8 cellular contexts compared by ENCODE assay signal in the genomic region with DNA sequence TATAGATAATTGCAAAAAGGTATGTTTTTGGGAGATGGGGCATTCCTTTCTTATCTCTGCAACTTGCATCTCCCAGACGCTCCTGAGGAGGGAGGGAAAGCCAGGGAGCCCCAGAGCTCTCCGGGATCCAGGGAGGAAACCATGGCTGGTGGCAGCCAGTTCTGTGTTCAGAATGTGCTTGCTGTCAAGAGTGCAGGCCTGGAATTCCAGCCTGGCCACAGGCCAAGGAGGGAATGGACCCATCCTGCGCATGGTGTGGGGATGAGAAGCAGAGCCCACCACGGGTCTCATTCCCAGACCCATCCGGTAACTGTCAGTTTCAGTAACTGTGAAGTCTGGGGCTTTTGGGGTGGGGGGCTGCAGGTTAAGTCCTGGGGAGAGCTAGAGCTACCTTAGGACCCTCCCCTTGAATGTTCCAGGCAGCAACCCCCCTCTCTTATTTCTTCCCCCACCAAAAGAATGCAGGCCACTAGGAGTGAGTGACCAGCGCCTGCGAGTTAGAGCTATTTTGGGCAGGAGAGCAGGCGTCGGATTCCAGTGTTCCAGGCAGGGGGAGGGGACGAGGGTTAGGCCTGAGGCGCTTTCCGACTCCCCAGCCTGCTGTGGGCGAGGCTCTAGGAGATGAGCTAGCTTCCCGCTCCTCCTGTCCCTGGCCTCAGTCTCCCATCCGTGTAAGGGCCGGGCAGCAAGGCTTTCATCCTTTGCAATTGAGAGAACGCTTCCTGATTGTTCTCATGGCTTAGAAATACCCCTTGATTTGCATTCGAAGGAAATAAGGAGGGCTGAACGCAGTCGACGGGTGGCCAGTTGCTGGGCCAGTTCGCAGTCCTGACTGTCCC. TPM values are rescaled to one million over a fixed set of nuclear protein-coding genes. Genes with fewer than 3 reads are reported as not detected.
A peak's percentile ranks its signal among the peaks of the same experiment; 100 is the strongest.
DNase-seq lines count a peak whose midpoint lies in the region; ATAC-seq, FAIRE-seq and TF ChIP-seq lines count a peak whose summit lies in the region.

No MANE protein-coding gene starts in this region.

- H3K27me3 Mint-ChIP-seq in activated T-cell treated with anti-CD3 and anti-CD28 coated beads, Interleukin-2, amount 50 U/mL, for 72 hours (ENCODE audit: low read depth): no peaks in the 10 kb centered on the region

- H2AFZ ChIP-seq in K562 (ENCODE audit: low read depth, low read length): peak overlapping the region; percentile 91

- H3K4me1 ChIP-seq in K562 (replicated peaks in 1 of 2; ENCODE audit: control insufficient read depth in 2 of 2, insufficient read depth in 2 of 2, low read length in 2 of 2): peaks cover 31 to 42% of the 10 kb centered on the region in 2 experiments
- peaks cover 6% of the 10 kb centered on the region for H3K4me1 ChIP-seq in iPS DF 6.9 (ENCODE audit: control insufficient read depth, insufficient read depth, low read length)

- peak overlapping the region; percentile 88 for H3K4me2 ChIP-seq in K562 (ENCODE audit: insufficient read depth, low read length)

- H3K9me1 ChIP-seq in K562 (ENCODE audit: control insufficient read depth, insufficient read depth, low read length): no peaks in the 10 kb centered on the region

- in situ Hi-C loops in K562 (cut with MboI): no loop called here

- ATAC-seq in activated T-cell treated with anti-CD3 and anti-CD28 coated beads, Interleukin-2, amount 50 U/mL, for 72 hours (replicated peaks in 1 of 2): no peak
- ATAC-seq in K562 (peak; percentile 6; the same call in 2 of the 3 replicates), HG03159 (IDR thresholded peaks at IDR 0.05; ENCODE audit: unreplicated experiment) (no peak)

- FAIRE-seq in K562 (lab: Jason Lieb, UNC): peak; percentile 44

- H3K9ac ChIP-seq in K562 (ENCODE audit: insufficient read depth in 1 of 2, low read depth in 2 of 2, low read length in 2 of 2): peak overlapping the region; percentile 73 to 86

- no peak for TF ChIP-seq RAD21 in K562 (CRISPR knock-in tag; conservative IDR thresholded peaks at IDR 0.05 in 1 of 2, IDR thresholded peaks at IDR 0.05 in 1 of 2)

- TSS peak; percentile 90 for BruUV-seq in K562 (replicated peaks; lab: Mats Ljungman, UMichigan)

- H3K36me3 Mint-ChIP-seq in activated T-cell treated with anti-CD3 and anti-CD28 coated beads, Interleukin-2, amount 50 U/mL, for 72 hours (ENCODE audit: insufficient read depth in 2 of 2): peaks cover 0 to 2% of the 10 kb centered on the region in 2 donors

- H3K27me3 ChIP-seq in K562 (ENCODE audit: control insufficient read depth in 2 of 2, insufficient read depth in 2 of 2, low read length in 2 of 2): no peaks in the 10 kb centered on the region
- no peaks in the 10 kb centered on the region for H3K27me3 ChIP-seq in iPS DF 6.9 (ENCODE audit: control insufficient read depth, insufficient read depth, low read length)

- peak overlapping the region; percentile 45 for H3K4me3 ChIP-seq in K562
- H3K4me3 ChIP-seq in iPS DF 6.9 (ENCODE audit: low read length): peak overlapping the region; percentile 8; the same call in 1 of the 2 replicates

- H3K9me3 Mint-ChIP-seq in activated T-cell treated with anti-CD3 and anti-CD28 coated beads, Interleukin-2, amount 50 U/mL, for 72 hours: no peaks in the 10 kb centered on the region

- 5% methylated on average over 19 of the region's 22 CpGs for WGBS in K562 (ENCODE audit: insufficient coverage, low coverage, missing lambda C conversion rate)
- no CpG with 5 or more reads among the region's 22 CpGs for WGBS in iPS DF 6.9 (ENCODE audit: insufficient coverage, insufficient read length)

- peak overlapping the region; percentile 74 for H3K27ac Mint-ChIP-seq in activated T-cell treated with anti-CD3 and anti-CD28 coated beads, Interleukin-2, amount 50 U/mL, for 72 hours

- CTCF ChIA-PET in K562 (lab: Yijun Ruan, JAX; ENCODE audit: low intra/inter-chr PET ratio): interaction anchor here (0.6 kb wide), 1 partner anchor 319 kb away, joined by 3 read pairs; no protein-coding TSS in a partner anchor

- H4K20me1 ChIP-seq in K562 (replicated peaks; ENCODE audit: control insufficient read depth, insufficient read depth, low read length): no peaks in the 10 kb centered on the region

- TF ChIP-seq EP300 in K562 (IDR thresholded peaks at IDR 0.05; ENCODE audit: low read length): no peak

- intact Hi-C loops in K562 (cut with micrococcal nuclease): no loop called here

- no peaks in the 10 kb centered on the region; the same call in 2 of the 3 replicates for H3K36me3 ChIP-seq in K562 (ENCODE audit: control insufficient read depth, insufficient read depth, low read length)
- no peaks in the 10 kb centered on the region for H3K36me3 ChIP-seq in iPS DF 6.9 (ENCODE audit: control insufficient read depth, insufficient read depth, low read length)

- TF ChIP-seq POLR2A in K562 (conservative IDR thresholded peaks at IDR 0.05): peak; percentile 33; the same call in 1 of the 2 replicates

- H3K27ac ChIP-seq in K562 (ENCODE audit: extremely low read depth, low read depth, low read length) (peak overlapping the region; percentile 92), iPS DF 6.9 (ENCODE audit: low read length) (peak overlapping the region; percentile 36)

- H3K79me2 ChIP-seq in K562 (ENCODE audit: control insufficient read depth, insufficient read depth, low read length): peaks cover 37% of the 10 kb centered on the region

- peak overlapping the region; percentile 93 to 98 for H3K4me3 Mint-ChIP-seq in activated T-cell treated with anti-CD3 and anti-CD28 coated beads, Interleukin-2, amount 50 U/mL, for 72 hours

- POLR2A ChIA-PET in K562 (lab: Yijun Ruan, JAX): interaction anchor here (0.6 to 2.0 kb wide), 6 partner anchors 15 to 601 kb away, joined by 3 to 5 read pairs (median 4); a partner anchor contains a TSS

- H3K4me1 Mint-ChIP-seq in activated T-cell treated with anti-CD3 and anti-CD28 coated beads, Interleukin-2, amount 50 U/mL, for 72 hours (ENCODE audit: low read depth): peaks cover 26% of the 10 kb centered on the region

- no peaks in the 10 kb centered on the region for H3K9me3 ChIP-seq in K562 (replicated peaks; ENCODE audit: control insufficient read depth, insufficient read depth, low read depth, low read length)
- no peaks in the 10 kb centered on the region for H3K9me3 ChIP-seq in iPS DF 6.9 (ENCODE audit: control insufficient read depth, insufficient read depth, low read length)

- no peak for TF ChIP-seq CTCF in K562 (IDR thresholded peaks at IDR 0.05 in 2 of 3, conservative IDR thresholded peaks at IDR 0.05 in 1 of 3; ENCODE audit: insufficient read depth in 2 of 3, low read depth in 1 of 3, low read length in 3 of 3)

- no peak for DNase-seq in activated T-cell treated with anti-CD3 and anti-CD28 coated beads, Interleukin-2, amount 50 U/mL, for 72 hours
- DNase-seq in activated T-cell treated with anti-CD3 and anti-CD28 coated beads for 4 hours (no peak), NCI-H2196 treated with DMSO at 0.1 percent for 48 hours (lab: John Stamatoyannopoulos, UW; ENCODE audit: unreplicated experiment) (peak; percentile 14), K562 (ENCODE audit: extremely low read depth in 1 of 4, low spot score in 3 of 4) (peak; percentile 28 to 68 (median 32)), iPS DF 6.9 (ENCODE audit: low read depth, low spot score) (no peak), renal cortical epithelial cell (ENCODE audit: low read depth) (peak; percentile 58), DMS153 (lab: John Stamatoyannopoulos, UW) (no peak)

RNA-seq across cellular contexts. Expression of a gene that starts 0.8 kb away (rescaled TPM):
- total RNA-seq in activated T-cell treated with anti-CD3 and anti-CD28 coated beads, Interleukin-2, amount 50 U/mL, for 72 hours: 10 to 100 TPM in 1 of 2 donors, 1 to 10 TPM in 1; 9.1 to 10.3 TPM
- total RNA-seq in K562 (2011; cell fraction: chromatin; rRNA removed; ENCODE audit: low replicate concordance): 26.7 and 35.3 TPM in 2 replicates
- 23.9 and 25.5 TPM in 2 replicates for total RNA-seq in K562 (2011; cell fraction: nucleolus; rRNA removed)
- total RNA-seq in K562 (2011; cell fraction: nucleoplasm; rRNA removed): 30.5 and 35.5 TPM in 2 replicates
- total RNA-seq in K562 (2014; rRNA removed) (11.7 and 12.1 TPM in 2 replicates), K562 (2014; rRNA removed; fragmentation: Illumina TruSeq; extraction: Trizol) (5.3 and 6.1 TPM in 2 replicates), K562 (2015; rRNA removed; fragmentation: Illumina TruSeq; extraction: Trizol) (8.2 and 9.2 TPM in 2 replicates), K562 (2021) (19.3 and 19.6 TPM in 2 replicates), renal cortical epithelial cell (37.9 and 87.8 TPM in 2 replicates)
- polyA plus RNA-seq in K562 (2011; rRNA removed) (6.7 and 8.5 TPM in 2 replicates), K562 (2014; fragmentation: Illumina TruSeq; extraction: Trizol) (12.5 and 13.7 TPM in 2 replicates), K562 (2014; fragmentation: Nextera tagmentation; extraction: Ambion mirVana) (under 1 TPM; 0.29 to 0.39 TPM), K562 (2014; rRNA removed) (8.4 and 9.5 TPM in 2 replicates)
- 6.4 and 8.5 TPM in 2 replicates for polyA plus RNA-seq in K562 (2011; cell fraction: cytosol; rRNA removed)
- 9.0 and 11.1 TPM in 2 replicates for polyA plus RNA-seq in K562 (2011; cell fraction: nucleus; rRNA removed)
- polyA plus RNA-seq in K562 (2012): 8.6 and 9.6 TPM in 2 replicates
- 8.8 and 9.0 TPM in 2 replicates for polyA minus RNA-seq in K562 (2011; rRNA and poly(A)+ RNA removed)
- 9.3 and 12.0 TPM in 2 replicates for polyA minus RNA-seq in K562 (2011; cell fraction: cytosol; rRNA and poly(A)+ RNA removed)
- 4.6 and 6.9 TPM in 2 replicates for polyA minus RNA-seq in K562 (2011; cell fraction: nucleus; rRNA and poly(A)+ RNA removed)

RNA-seq across cellular contexts. Expression of a gene that starts 40.1 kb away (rescaled TPM):
- total RNA-seq in activated T-cell treated with anti-CD3 and anti-CD28 coated beads, Interleukin-2, amount 50 U/mL, for 72 hours: 10 to 100 TPM; 15.3 to 18.4 TPM
- total RNA-seq in K562 (2011; cell fraction: chromatin; rRNA removed; ENCODE audit: low replicate concordance): 13.0 and 26.2 TPM in 2 replicates
- total RNA-seq in K562 (2011; cell fraction: nucleolus; rRNA removed): 4.1 and 5.8 TPM in 2 replicates
- 10.6 and 13.0 TPM in 2 replicates for total RNA-seq in K562 (2011; cell fraction: nucleoplasm; rRNA removed)
- total RNA-seq in K562 (2014; rRNA removed) (1.9 and 4.7 TPM in 2 replicates), K562 (2014; rRNA removed; fragmentation: Illumina TruSeq; extraction: Trizol) (2.7 and 3.1 TPM in 2 replicates), K562 (2015; rRNA removed; fragmentation: Illumina TruSeq; extraction: Trizol) (3.7 and 4.2 TPM in 2 replicates), K562 (2021) (7.2 and 8.8 TPM in 2 replicates), renal cortical epithelial cell (0.87 and 10.2 TPM in 2 replicates)
- polyA plus RNA-seq in K562 (2011; rRNA removed) (5.9 and 12.4 TPM in 2 replicates), K562 (2014; fragmentation: Illumina TruSeq; extraction: Trizol) (5.7 and 7.4 TPM in 2 replicates), K562 (2014; fragmentation: Nextera tagmentation; extraction: Ambion mirVana) (1 to 10 TPM; 6.0 to 7.0 TPM), K562 (2014; rRNA removed) (4.1 and 6.4 TPM in 2 replicates)
- polyA plus RNA-seq in K562 (2011; cell fraction: cytosol; rRNA removed): 10.9 and 11.2 TPM in 2 replicates
- 83.5 and 91.2 TPM in 2 replicates for polyA plus RNA-seq in K562 (2011; cell fraction: nucleus; rRNA removed)
- polyA plus RNA-seq in K562 (2012): 9.5 and 18.2 TPM in 2 replicates
- 6.1 and 8.2 TPM in 2 replicates for polyA minus RNA-seq in K562 (2011; rRNA and poly(A)+ RNA removed)
- polyA minus RNA-seq in K562 (2011; cell fraction: cytosol; rRNA and poly(A)+ RNA removed): 11.1 TPM in 1 of 2 replicates, not detected in the other
- 3.6 and 5.6 TPM in 2 replicates for polyA minus RNA-seq in K562 (2011; cell fraction: nucleus; rRNA and poly(A)+ RNA removed)

RNA-seq across cellular contexts. Expression of a gene that starts 47.0 kb away (rescaled TPM):
- 1 to 10 TPM; 7.4 to 7.5 TPM for total RNA-seq in activated T-cell treated with anti-CD3 and anti-CD28 coated beads, Interleukin-2, amount 50 U/mL, for 72 hours
- total RNA-seq in K562 (2011; cell fraction: chromatin; rRNA removed; ENCODE audit: low replicate concordance): 9.9 and 19.2 TPM in 2 replicates
- 8.2 and 11.2 TPM in 2 replicates for total RNA-seq in K562 (2011; cell fraction: nucleolus; rRNA removed)
- 4.3 and 8.5 TPM in 2 replicates for total RNA-seq in K562 (2011; cell fraction: nucleoplasm; rRNA removed)
- 0.37 and 0.41 TPM in 2 replicates for total RNA-seq in K562 (2014; rRNA removed)
- total RNA-seq in K562 (2014; rRNA removed; fragmentation: Illumina TruSeq; extraction: Trizol): 0.18 and 0.29 TPM in 2 replicates
- 0.14 and 0.41 TPM in 2 replicates for total RNA-seq in K562 (2015; rRNA removed; fragmentation: Illumina TruSeq; extraction: Trizol)
- total RNA-seq in K562 (2021): 0.72 and 1.5 TPM in 2 replicates
- polyA plus RNA-seq in K562 (2011; rRNA removed): 1.6 and 4.4 TPM in 2 replicates
- polyA plus RNA-seq in K562 (2011; cell fraction: cytosol; rRNA removed): 0.58 and 0.99 TPM in 2 replicates
- 38.0 and 49.6 TPM in 2 replicates for polyA plus RNA-seq in K562 (2011; cell fraction: nucleus; rRNA removed)
- polyA plus RNA-seq in K562 (2012): 0.86 and 6.3 TPM in 2 replicates
- 0.52 and 0.76 TPM in 2 replicates for polyA plus RNA-seq in K562 (2014; fragmentation: Illumina TruSeq; extraction: Trizol)
- polyA plus RNA-seq in K562 (2014; fragmentation: Nextera tagmentation; extraction: Ambion mirVana): under 1 TPM; 0.25 to 0.66 TPM
- polyA plus RNA-seq in K562 (2014; rRNA removed): 0.98 and 2.1 TPM in 2 replicates
- 0.42 and 0.70 TPM in 2 replicates for polyA minus RNA-seq in K562 (2011; rRNA and poly(A)+ RNA removed)
- not detected in 2 replicates for polyA minus RNA-seq in K562 (2011; cell fraction: cytosol; rRNA and poly(A)+ RNA removed)
- polyA minus RNA-seq in K562 (2011; cell fraction: nucleus; rRNA and poly(A)+ RNA removed): 1.2 and 2.0 TPM in 2 replicates
- 0.52 and 0.85 TPM in 2 replicates for total RNA-seq in renal cortical epithelial cell

RNA-seq across cellular contexts. Expression of a gene that starts 57.0 kb away (rescaled TPM):
- total RNA-seq in activated T-cell treated with anti-CD3 and anti-CD28 coated beads, Interleukin-2, amount 50 U/mL, for 72 hours: 10 to 100 TPM; 22.0 to 23.4 TPM
- total RNA-seq in K562 (2011; cell fraction: chromatin; rRNA removed; ENCODE audit: low replicate concordance): 15.7 and 36.6 TPM in 2 replicates
- total RNA-seq in K562 (2011; cell fraction: nucleolus; rRNA removed): 21.7 and 24.9 TPM in 2 replicates
- 23.7 and 33.4 TPM in 2 replicates for total RNA-seq in K562 (2011; cell fraction: nucleoplasm; rRNA removed)
- total RNA-seq in K562 (2014; rRNA removed): 6.5 and 8.0 TPM in 2 replicates
- 6.4 and 6.6 TPM in 2 replicates for total RNA-seq in K562 (2014; rRNA removed; fragmentation: Illumina TruSeq; extraction: Trizol)
- total RNA-seq in K562 (2015; rRNA removed; fragmentation: Illumina TruSeq; extraction: Trizol): 7.5 and 8.3 TPM in 2 replicates
- total RNA-seq in K562 (2021): 7.7 and 8.2 TPM in 2 replicates
- 9.3 and 11.7 TPM in 2 replicates for polyA plus RNA-seq in K562 (2011; rRNA removed)
- 15.7 and 16.0 TPM in 2 replicates for polyA plus RNA-seq in K562 (2011; cell fraction: cytosol; rRNA removed)
- polyA plus RNA-seq in K562 (2011; cell fraction: nucleus; rRNA removed): 4.7 and 9.4 TPM in 2 replicates
- 10.3 and 13.8 TPM in 2 replicates for polyA plus RNA-seq in K562 (2012)
- 14.6 and 15.4 TPM in 2 replicates for polyA plus RNA-seq in K562 (2014; fragmentation: Illumina TruSeq; extraction: Trizol)
- polyA plus RNA-seq in K562 (2014; fragmentation: Nextera tagmentation; extraction: Ambion mirVana): 1 to 10 TPM; 4.0 to 4.2 TPM
- polyA plus RNA-seq in K562 (2014; rRNA removed): 8.8 and 9.5 TPM in 2 replicates
- polyA minus RNA-seq in K562 (2011; rRNA and poly(A)+ RNA removed): 7.7 and 9.8 TPM in 2 replicates
- polyA minus RNA-seq in K562 (2011; cell fraction: cytosol; rRNA and poly(A)+ RNA removed): 4.1 and 4.7 TPM in 2 replicates
- polyA minus RNA-seq in K562 (2011; cell fraction: nucleus; rRNA and poly(A)+ RNA removed): 5.7 and 8.4 TPM in 2 replicates
- 14.8 and 32.6 TPM in 2 replicates for total RNA-seq in renal cortical epithelial cell

RNA-seq across cellular contexts. Expression of a gene that starts 57.5 kb away (rescaled TPM):
- 100 to 1,000 TPM; 458 to 468 TPM for total RNA-seq in activated T-cell treated with anti-CD3 and anti-CD28 coated beads, Interleukin-2, amount 50 U/mL, for 72 hours
- 37.6 and 39.3 TPM in 2 replicates for total RNA-seq in K562 (2011; cell fraction: chromatin; rRNA removed; ENCODE audit: low replicate concordance)
- total RNA-seq in K562 (2011; cell fraction: nucleolus; rRNA removed): 40.9 and 41.2 TPM in 2 replicates
- total RNA-seq in K562 (2011; cell fraction: nucleoplasm; rRNA removed): 54.2 and 73.1 TPM in 2 replicates
- total RNA-seq in K562 (2014; rRNA removed) (136 and 147 TPM in 2 replicates), K562 (2014; rRNA removed; fragmentation: Illumina TruSeq; extraction: Trizol) (214 and 232 TPM in 2 replicates), K562 (2015; rRNA removed; fragmentation: Illumina TruSeq; extraction: Trizol) (229 and 236 TPM in 2 replicates), K562 (2021) (255 and 267 TPM in 2 replicates), renal cortical epithelial cell (525 and 698 TPM in 2 replicates)
- polyA plus RNA-seq in K562 (2011; rRNA removed) (136 and 148 TPM in 2 replicates), K562 (2014; fragmentation: Illumina TruSeq; extraction: Trizol) (269 and 334 TPM in 2 replicates), K562 (2014; fragmentation: Nextera tagmentation; extraction: Ambion mirVana) (100 to 1,000 TPM; 345 to 540 TPM), K562 (2014; rRNA removed) (147 and 152 TPM in 2 replicates)
- 137 and 195 TPM in 2 replicates for polyA plus RNA-seq in K562 (2011; cell fraction: cytosol; rRNA removed)
- polyA plus RNA-seq in K562 (2011; cell fraction: nucleus; rRNA removed): 75.2 and 120 TPM in 2 replicates
- 285 and 304 TPM in 2 replicates for polyA plus RNA-seq in K562 (2012)
- polyA minus RNA-seq in K562 (2011; rRNA and poly(A)+ RNA removed): 216 and 222 TPM in 2 replicates
- polyA minus RNA-seq in K562 (2011; cell fraction: cytosol; rRNA and poly(A)+ RNA removed): 249 and 294 TPM in 2 replicates
- 20.9 and 49.4 TPM in 2 replicates for polyA minus RNA-seq in K562 (2011; cell fraction: nucleus; rRNA and poly(A)+ RNA removed)

Comparison
In these comparisons a context has a peak if more than half of its experiments do, and no peak if none do; other contexts are left out.
1. DNase-seq: peak in NCI-H2196 treated with DMSO at 0.1 percent for 48 hours (single experiment), K562 (4 of 4) and renal cortical epithelial cell (single experiment); none in activated T-cell treated with anti-CD3 and anti-CD28 coated beads, Interleukin-2, amount 50 U/mL, for 72 hours (0 of 2), activated T-cell treated with anti-CD3 and anti-CD28 coated beads for 4 hours (single experiment), iPS DF 6.9 (single experiment) and DMS153 (single experiment).